ENCODE assay signal across 8 cellular contexts in genomic region chr11:67382481-67383136, GRCh38. TPM values are rescaled to one million over a fixed set of nuclear protein-coding genes. Genes with fewer than 3 reads are reported as not detected.
DNase-seq lines count a peak whose midpoint lies in the region; ATAC-seq and TF ChIP-seq lines count a peak whose summit lies in the region.

No MANE protein-coding gene starts in this region.

- CTCF ChIA-PET in HEK293T (lab: Yijun Ruan, JAX), result interaction anchor here (0.5 to 12.7 kb wide), 13 partner anchors 9 to 423 kb away, joined by 3 to 182 read pairs (median 6); partner anchors contain the start of genes POLD4, PPP1CA and RAD9A

- ATAC-seq in HG03457 (IDR thresholded peaks at IDR 0.05; ENCODE audit: unreplicated experiment), result no peak

- peak; percentile 61 for DNase-seq in Caki2 (ENCODE audit: low read depth)
- DNase-seq in HEK293T (ENCODE audit: extremely low spot score), result peak; percentile 84
- peak; percentile 77 for DNase-seq in NCI-H69 (lab: John Stamatoyannopoulos, UW)
- DNase-seq in activated CD4-positive, alpha-beta T cell treated with anti-CD3 and anti-CD28 coated beads, Interleukin-2, amount 50 U/mL, for 4 hours, result peak; percentile 78 to 81
- DNase-seq in dermis microvascular lymphatic vessel endothelial cell (ENCODE audit: low read depth in 2 of 2), result peak; percentile 61 to 75
- DNase-seq in lung microvascular endothelial cell (ENCODE audit: low read depth in 2 of 2), result peak; percentile 77 to 85
- peak; percentile 59 to 72 for DNase-seq in stimulated activated CD8-positive, alpha-beta memory T cell treated with anti-CD3 and anti-CD28 coated beads, Interleukin-15, amount 100 ng/mL, for 4 hours (ENCODE audit: low read depth in 2 of 2)

- POLR2A ChIA-PET in HEK293T (lab: Yijun Ruan, JAX), result interaction anchor here (0.6 to 2.7 kb wide), 4 partner anchors 9 to 65 kb away, joined by 3 to 12 read pairs (median 7); partner anchors contain the start of genes POLD4 and RAD9A

- in situ Hi-C loops in Caki2 (cut with HindIII; ENCODE audit: low pct_unique_long_range_greater_than_20kb, low sequenced_read_pairs), result no loop called here

TF ChIP-seq in HEK293T, 16 proteins besides CTCF, POLR2A, EP300 and RAD21:
- TF ChIP-seq ARNT (IDR thresholded peaks at IDR 0.05) (no peak), FOXM1 (IDR thresholded peaks at IDR 0.05; ENCODE audit: borderline replicate concordance) (peak; percentile 54; the same call in 1 of the 2 replicates)

RNA-seq across cellular contexts. Expression of gene RAD9A, which starts 9.2 kb away (rescaled TPM):
- total RNA-seq in Caki2 (2014; rRNA removed; shearing (Covaris generic); ENCODE audit: low replicate concordance), result 24.4 and 26.6 TPM in 2 replicates
- total RNA-seq in dermis microvascular lymphatic vessel endothelial cell, result 3.6 and 5.3 TPM in 2 replicates
- total RNA-seq in lung microvascular endothelial cell, result 3.0 and 3.5 TPM in 2 replicates

RNA-seq across cellular contexts. Expression of gene CLCF1, which starts 9.2 kb away (rescaled TPM):
- total RNA-seq in Caki2 (2014; rRNA removed; shearing (Covaris generic); ENCODE audit: low replicate concordance), result 6.5 and 13.4 TPM in 2 replicates
- 1.7 and 2.4 TPM in 2 replicates for total RNA-seq in dermis microvascular lymphatic vessel endothelial cell
- 1.2 and 1.5 TPM in 2 replicates for total RNA-seq in lung microvascular endothelial cell

RNA-seq across cellular contexts. Expression of gene PPP1CA, which starts 19.0 kb away (rescaled TPM):
- 251 and 260 TPM in 2 replicates for total RNA-seq in Caki2 (2014; rRNA removed; shearing (Covaris generic); ENCODE audit: low replicate concordance)
- total RNA-seq in dermis microvascular lymphatic vessel endothelial cell (234 and 250 TPM in 2 replicates), lung microvascular endothelial cell (217 TPM in 2 replicates)

RNA-seq across cellular contexts. Expression of gene TBC1D10C, which starts 21.3 kb away (rescaled TPM):
- 1.6 TPM in 1 of 2 replicates, not detected in the other for total RNA-seq in Caki2 (2014; rRNA removed; shearing (Covaris generic); ENCODE audit: low replicate concordance)
- total RNA-seq in dermis microvascular lymphatic vessel endothelial cell, result 0.13 TPM in 2 replicates
- under 0.01 TPM in 1 of 2 replicates, not detected in the other for total RNA-seq in lung microvascular endothelial cell

RNA-seq across cellular contexts. Expression of gene POLD4, which starts 29.3 kb away (rescaled TPM):
- total RNA-seq in Caki2 (2014; rRNA removed; shearing (Covaris generic); ENCODE audit: low replicate concordance), result 26.7 and 38.5 TPM in 2 replicates
- total RNA-seq in dermis microvascular lymphatic vessel endothelial cell (26.2 and 32.4 TPM in 2 replicates), lung microvascular endothelial cell (27.7 and 33.5 TPM in 2 replicates)
